In genomic region chr5:38532165-38532669, GRCh38 we compare ENCODE assay signal across 15 cellular contexts. TPM values are rescaled to one million over a fixed set of nuclear protein-coding genes. Genes with fewer than 3 reads are reported as not detected.
A peak's percentile ranks its signal among the peaks of the same experiment; 100 is the strongest.
DNase-seq lines count a peak whose midpoint lies in the region; ATAC-seq and TF ChIP-seq lines count a peak whose summit lies in the region.
"Had no signal": no experiment of that assay in that cellular context is flagged by ENCODE, and none has a peak within 500 bp of the region (broad histone marks: within the 10 kb centered on the region; RNA-seq: fewer than 3 reads in every experiment).

No MANE protein-coding gene starts in this region.

- H3K27me3 Mint-ChIP-seq in H9 (ENCODE audit: low read depth) = no peaks in the 10 kb centered on the region

- H2BK5ac ChIP-seq in H9 (ENCODE audit: insufficient read length, low read length) = no peak overlapping the region

- H3K79me2 ChIP-seq in H9 (ENCODE audit: insufficient read depth, low read length) = peaks cover 3% of the 10 kb centered on the region; the same call in 1 of the 2 replicates

- no peak overlapping the region for H2BK20ac ChIP-seq in H9 (ENCODE audit: low read depth, low read length, poor library complexity, severe bottlenecking)

- H3K23ac ChIP-seq in H9 (ENCODE audit: insufficient read length, low read depth, low read length) = no peak overlapping the region

- no peaks in the 10 kb centered on the region for H3K27me3 ChIP-seq in H9 (ENCODE audit: insufficient read depth, low read length)
- H3K27me3 ChIP-seq in heart left ventricle = no peaks in the 10 kb centered on the region
- H3K27me3 ChIP-seq in upper lobe of left lung = no peaks in the 10 kb centered on the region
- H3K27me3 ChIP-seq: breast epithelium had no signal

- no peak overlapping the region for H2BK12ac ChIP-seq in H9 (ENCODE audit: insufficient read length, low read depth, low read length)

- peak overlapping the region in 1 of 2 experiments; percentile 47; a peak in 2 of 5 replicates for H3K4me3 Mint-ChIP-seq in H9
- H3K4me3 Mint-ChIP-seq: naive B cell, T-cell had no signal

- H3K9me3 Mint-ChIP-seq in H9 = peaks cover 9% of the 10 kb centered on the region in 2 experiments; a peak in 4 of 5 replicates
- H3K9me3 Mint-ChIP-seq: T-cell had no signal

- TF ChIP-seq POLR2A in heart left ventricle (IDR thresholded peaks at IDR 0.05) (no peak), upper lobe of left lung (IDR thresholded peaks at IDR 0.05) (no peak)

- H3K4me1 Mint-ChIP-seq in H9 = peaks cover 30 to 35% of the 10 kb centered on the region in 2 experiments
- H3K4me1 Mint-ChIP-seq: T-cell had no signal

- no peak for TF ChIP-seq CTCF in H9 (conservative IDR thresholded peaks at IDR 0.05)
- no peak for TF ChIP-seq CTCF in heart left ventricle (IDR thresholded peaks at IDR 0.05)
- no peak for TF ChIP-seq CTCF in upper lobe of left lung (IDR thresholded peaks at IDR 0.05)

- no peaks in the 10 kb centered on the region for H3K9me3 ChIP-seq in H9 (ENCODE audit: control insufficient read depth, low read depth, low read length)
- peaks cover 0 to 13% (median 0%) of the 10 kb centered on the region in 12 donors for H3K9me3 ChIP-seq in heart left ventricle
- H3K9me3 ChIP-seq in upper lobe of left lung = no peaks in the 10 kb centered on the region

- H2AFZ ChIP-seq in H9 (ENCODE audit: low read length) = no peak overlapping the region

- H3K79me1 ChIP-seq in H9 (ENCODE audit: insufficient read depth, low read depth, low read length, poor library complexity, severe bottlenecking) = no peaks in the 10 kb centered on the region

- DNase-seq in H9 (peak; percentile 37), NCI-H82 treated with DMSO at 0.1 percent for 48 hours (lab: John Stamatoyannopoulos, UW; ENCODE audit: unreplicated experiment) (peak; percentile 81), heart left ventricle (peak in 1 of 5 donors; percentile 41), pons (ENCODE audit: low spot score) (peak; percentile 67), upper lobe of left lung (no peak), CD1c-positive myeloid dendritic cell (ENCODE audit: extremely low spot score) (no peak), GM19240 (ENCODE audit: insufficient read length, low spot score) (no peak)
- DNase-seq: activated CD4-positive, alpha-beta T cell treated with anti-CD3 and anti-CD28 coated beads, Interleukin-2, amount 50 U/mL, for 1 hour; activated effector memory CD4-positive, alpha-beta T cell treated with Interleukin-2 at 50 U/mL for 16 hours; naive B cell; stimulated activated CD4-positive, alpha-beta T cell treated with anti-CD3 and anti-CD28 coated beads, Interleukin-12 subunit alpha, Interleukin-12 subunit beta, amount 100 ng/mL, for 4 hours; T-cell had no signal

- H2BK15ac ChIP-seq in H9 (ENCODE audit: low read depth, low read length) = no peak overlapping the region

- no peak overlapping the region for H2BK120ac ChIP-seq in H9 (ENCODE audit: low read depth, low read length, poor library complexity, severe bottlenecking)

- no peak overlapping the region for H3K27ac ChIP-seq in H9 (ENCODE audit: insufficient read length, low read depth, low read length)
- peak overlapping the region in 7 of 12 donors; percentile 4 to 46 (median 26) for H3K27ac ChIP-seq in heart left ventricle
- H3K27ac ChIP-seq in upper lobe of left lung = peak overlapping the region in 2 of 4 donors; percentile 37 to 59
- H3K27ac ChIP-seq: BLaER1 treated with 17β-estradiol and CSF1 and Interleukin-3, amounts not matched to agents 10 nM and 100 nM had no signal

- peak overlapping the region in 2 of 3 experiments; percentile 90 to 93; a peak in 5 of 7 replicates for H3K27ac Mint-ChIP-seq in H9
- H3K27ac Mint-ChIP-seq: naive B cell, T-cell had no signal

- H3K4me1 ChIP-seq in H9 (ENCODE audit: insufficient read depth, low read length) = peaks cover 7% of the 10 kb centered on the region
- peaks cover 9 to 86% (median 39%) of the 10 kb centered on the region in 12 donors for H3K4me1 ChIP-seq in heart left ventricle
- peaks cover 25 to 66% (median 45%) of the 10 kb centered on the region in 4 donors for H3K4me1 ChIP-seq in upper lobe of left lung

- H4K91ac ChIP-seq in H9 (ENCODE audit: insufficient read length, low read depth, low read length) = no peak overlapping the region

- H3K14ac ChIP-seq in H9 (ENCODE audit: insufficient read depth, low read length) = no peak overlapping the region

- H3K36me3 ChIP-seq in heart left ventricle (peaks cover 0 to 13% (median 3%) of the 10 kb centered on the region in 9 donors), upper lobe of left lung (peaks cover 0 to 4% (median 0%) of the 10 kb centered on the region in 4 donors)
- H3K36me3 ChIP-seq: BLaER1 treated with 17β-estradiol and CSF1 and Interleukin-3, amounts not matched to agents 10 nM and 100 nM; breast epithelium had no signal

- H4K8ac ChIP-seq in H9 (replicated peaks; ENCODE audit: insufficient read length, low read depth, low read length) = no peak overlapping the region

- intact Hi-C loops in heart left ventricle (cut with DNase I) = no loop called here

- H3T11ph ChIP-seq in H9 (ENCODE audit: low read length) = no peak overlapping the region

- ATAC-seq in heart left ventricle = peak in 3 of 4 donors; percentile 63 to 72 (median 64)
- no peak for ATAC-seq in upper lobe of left lung (ENCODE audit: low FRiP score in 2 of 2)
- no peak for ATAC-seq in GM19455 (IDR thresholded peaks at IDR 0.05; ENCODE audit: unreplicated experiment)
- ATAC-seq: T-cell had no signal

- H3K56ac ChIP-seq in H9 (ENCODE audit: insufficient read length, low read depth, low read length) = no peak overlapping the region

- H3K4ac ChIP-seq in H9 (ENCODE audit: low read depth, low read length) = no peak overlapping the region

- no peak overlapping the region for H3K4me3 ChIP-seq in heart left ventricle
- H3K4me3 ChIP-seq in upper lobe of left lung = no peak overlapping the region
- H3K4me3 ChIP-seq: BLaER1 treated with 17β-estradiol and CSF1 and Interleukin-3, amounts not matched to agents 10 nM and 100 nM; breast epithelium had no signal

- H3K36me3 Mint-ChIP-seq in H9 (ENCODE audit: insufficient read depth in 1 of 3, low read depth in 3 of 3) = peaks cover 0 to 11% (median 10%) of the 10 kb centered on the region in 3 experiments; a peak in 5 of 7 replicates
- H3K36me3 Mint-ChIP-seq: naive B cell, T-cell had no signal

- WGBS in H9 (ENCODE audit: extremely low coverage, insufficient read length, low lambda C conversion rate) = no CpG with 5 or more reads among the region's 9 CpGs
- 22 to 50% (median 37%) methylated on average over 9 of the region's 9 CpGs for WGBS in heart left ventricle, 4 donors
- WGBS in upper lobe of left lung, 2 donors = 52 to 71% methylated on average over 8 to 9 of the region's 9 CpGs

- TF ChIP-seq EP300 in upper lobe of left lung (IDR thresholded peaks at IDR 0.05) = no peak

- H4K20me1 ChIP-seq in H9 (ENCODE audit: control insufficient read depth, insufficient read depth, insufficient read length) = no peaks in the 10 kb centered on the region

- no peak overlapping the region for H3K9ac ChIP-seq in H9 (ENCODE audit: extremely low read depth, insufficient read length, low read length)
- H3K9ac ChIP-seq: BLaER1 treated with 17β-estradiol and CSF1 and Interleukin-3, amounts not matched to agents 10 nM and 100 nM had no signal

- peak overlapping the region; percentile 18 for H3K4me2 ChIP-seq in H9 (ENCODE audit: insufficient read depth, insufficient read length, low read length)
- H3K4me2 ChIP-seq: BLaER1 treated with 17β-estradiol and CSF1 and Interleukin-3, amounts not matched to agents 10 nM and 100 nM had no signal

- H3K23me2 ChIP-seq in H9 (ENCODE audit: insufficient read length, low read depth, low read length, poor library complexity, severe bottlenecking) = no peaks in the 10 kb centered on the region

- no peak overlapping the region for H3K18ac ChIP-seq in H9 (ENCODE audit: insufficient read length, low read depth, low read length)

- no peak overlapping the region for H4K5ac ChIP-seq in H9 (ENCODE audit: insufficient read length, low read depth, low read length)

- H2AK5ac ChIP-seq in H9 (ENCODE audit: insufficient read length, low read length) = no peak overlapping the region

RNA-seq across cellular contexts. Expression of gene LIFR, which starts 24.2 kb away (rescaled TPM):
- total RNA-seq in H9 (2021) (6.3 and 7.8 TPM in 2 replicates), heart left ventricle (10 to 100 TPM; 34.2 to 66.8 (median 39.8) TPM), upper lobe of left lung (100 to 1,000 TPM in 1 of 6 donors, 10 to 100 TPM in 5; 69.1 to 103 (median 85.8) TPM)
- polyA plus RNA-seq in heart left ventricle = 10 to 100 TPM; 12.6 to 13.2 TPM

Comparison
In these comparisons a context has a peak if more than half of its experiments do, and no peak if none do; other contexts are left out.
1. DNase-seq: peak in H9 (single experiment), NCI-H82 treated with DMSO at 0.1 percent for 48 hours (single experiment) and pons (single experiment); none in upper lobe of left lung (0 of 2), CD1c-positive myeloid dendritic cell (single experiment) and GM19240 (single experiment).
2. ATAC-seq: peak in heart left ventricle (3 of 4); none in upper lobe of left lung (0 of 2) and GM19455 (single experiment).